Comparison of ENCODE assay signal across 8 cellular contexts in the genomic region with DNA sequence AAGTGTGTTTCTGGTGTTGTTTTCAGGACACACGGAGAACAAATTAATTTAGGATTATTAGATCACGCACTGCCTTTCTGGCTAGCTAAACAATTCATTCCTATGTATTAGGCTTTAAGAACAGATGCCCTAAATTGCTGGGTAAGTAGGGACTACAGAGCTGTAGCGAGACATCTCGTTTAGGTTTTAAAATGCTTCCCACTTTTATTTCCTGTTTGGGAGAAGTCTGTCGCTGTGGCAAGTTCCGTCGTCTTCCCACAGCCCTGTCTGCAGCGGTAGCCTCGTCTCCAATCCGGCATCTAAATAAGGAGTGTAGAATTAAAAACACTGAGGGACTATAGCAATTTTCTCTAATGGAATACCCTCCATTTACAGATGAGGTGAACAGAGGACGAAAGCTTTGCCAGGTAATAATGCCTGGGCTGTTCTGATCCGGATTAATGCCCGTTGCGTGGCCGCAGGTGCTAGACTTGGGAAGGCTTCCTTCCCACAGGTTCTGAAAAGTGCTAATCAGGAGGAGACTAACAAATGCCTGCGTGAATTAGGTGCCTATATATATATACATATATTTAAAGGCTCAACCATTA. TPM values are rescaled to one million over a fixed set of nuclear protein-coding genes. Genes with fewer than 3 reads are reported as not detected.
DNase-seq lines count a peak whose midpoint lies in the region; ATAC-seq and TF ChIP-seq lines count a peak whose summit lies in the region.

No MANE protein-coding gene starts in this region.

- H3K9ac ChIP-seq in MM.1S (ENCODE audit: low read length) (no peak overlapping the region; the same call in 1 of the 2 replicates), neuronal stem cell (ENCODE audit: low read depth, low read length, poor library complexity) (no peak overlapping the region)

- H3K4me1 ChIP-seq in CD8-positive, alpha-beta memory T cell (ENCODE audit: insufficient read depth, low read length): peaks cover 19% of the 10 kb centered on the region
- H3K4me1 ChIP-seq in MM.1S (ENCODE audit: low read length) (peaks cover 7% of the 10 kb centered on the region; the same call in 1 of the 2 replicates), neuronal stem cell (ENCODE audit: control insufficient read depth in 2 of 2, insufficient read depth in 1 of 2, low read depth in 1 of 2, low read length in 2 of 2) (peaks cover 0 to 2% of the 10 kb centered on the region in 2 donors)

- H3K79me1 ChIP-seq in neuronal stem cell (ENCODE audit: low read depth, low read length): peaks cover 7% of the 10 kb centered on the region

- H3K27me3 Mint-ChIP-seq in CD8-positive, alpha-beta memory T cell: peaks cover 40 to 73% of the 10 kb centered on the region in 2 donors

- peak overlapping the region; percentile 63 for H3K4me3 ChIP-seq in CD8-positive, alpha-beta memory T cell (ENCODE audit: low read length)
- H3K4me3 ChIP-seq in MM.1S (ENCODE audit: low read length): peak overlapping the region; percentile 79
- peak overlapping the region; percentile 93 to 96 for H3K4me3 ChIP-seq in neuronal stem cell (ENCODE audit: low read length in 2 of 2)

- POLR2A ChIA-PET in CD8-positive, alpha-beta memory T cell (lab: Charles Lee): no interaction called here

- H3F3A ChIP-seq in MM.1S (ENCODE audit: insufficient read depth, low read length): 0 out of 2 replicates have a peak, but pooled peaks cover 2% of the 10 kb centered on the region

- H3K4me2 ChIP-seq in MM.1S (ENCODE audit: low read depth, low read length) (peak overlapping the region; percentile 98), neuronal stem cell (ENCODE audit: insufficient read depth, low read length, poor library complexity, severe bottlenecking) (peak overlapping the region; percentile 84)

- no peaks in the 10 kb centered on the region for H3K36me3 ChIP-seq in CD8-positive, alpha-beta memory T cell (ENCODE audit: insufficient read depth, low read length)
- no peaks in the 10 kb centered on the region for H3K36me3 ChIP-seq in MM.1S (replicated peaks; ENCODE audit: insufficient read depth, low read length)
- peaks cover 0 to 2% of the 10 kb centered on the region in 2 donors for H3K36me3 ChIP-seq in neuronal stem cell (replicated peaks in 1 of 2; ENCODE audit: control insufficient read depth in 2 of 2, insufficient read depth in 2 of 2, low read length in 2 of 2)

- H2AK5ac ChIP-seq in neuronal stem cell (ENCODE audit: low read depth, low read length): no peak overlapping the region

- TF ChIP-seq CTCF in MM.1S (IDR thresholded peaks at IDR 0.05; ENCODE audit: low read length): no peak

- no peak overlapping the region for H4K91ac ChIP-seq in neuronal stem cell (ENCODE audit: low read depth, low read length, poor library complexity)

- H4K20me1 ChIP-seq in MM.1S (ENCODE audit: insufficient read depth, low read length): no peaks in the 10 kb centered on the region

- no peak for ATAC-seq in GM19397 (IDR thresholded peaks at IDR 0.05; ENCODE audit: unreplicated experiment)

- no peak overlapping the region for H3K14ac ChIP-seq in neuronal stem cell (ENCODE audit: low read length)

- no peak overlapping the region for H2BK15ac ChIP-seq in neuronal stem cell (ENCODE audit: low read length)

- peak overlapping the region; percentile 55 to 89 (median 81) for H3K4me3 Mint-ChIP-seq in CD8-positive, alpha-beta memory T cell

- H3K9me2 ChIP-seq in MM.1S (replicated peaks; ENCODE audit: insufficient read depth, low read length): no peaks in the 10 kb centered on the region

- H3K27ac Mint-ChIP-seq in CD8-positive, alpha-beta memory T cell: no peak overlapping the region

- DNase-seq in CD8-positive, alpha-beta memory T cell: peak in 1 of 5 donors; percentile 1
- no peak for DNase-seq in MM.1S
- DNase-seq in neuronal stem cell (ENCODE audit: low spot score): no peak
- no peak for DNase-seq in DMS153 (lab: John Stamatoyannopoulos, UW)
- DNase-seq in 8988T: no peak
- no peak for DNase-seq in NOMO-1 (lab: John Stamatoyannopoulos, UW; ENCODE audit: unreplicated experiment in 2 of 2)

- H2BK12ac ChIP-seq in neuronal stem cell (ENCODE audit: low read length): no peak overlapping the region

- H2AFZ ChIP-seq in MM.1S (ENCODE audit: low read length): peak overlapping the region; percentile 99
- H2AFZ ChIP-seq in neuronal stem cell (ENCODE audit: low read length): peak overlapping the region; percentile 100

- H3K27ac ChIP-seq in CD8-positive, alpha-beta memory T cell (ENCODE audit: low read depth, low read length): no peak overlapping the region
- H3K27ac ChIP-seq in MM.1S (ENCODE audit: low read length) (no peak overlapping the region), cingulate gyrus (ENCODE audit: low read depth, low read length) (peak overlapping the region; percentile 81), neuronal stem cell (replicated peaks; ENCODE audit: low read length) (no peak overlapping the region)

- no peak overlapping the region for H2BK5ac ChIP-seq in neuronal stem cell (ENCODE audit: low read length)

- H2BK120ac ChIP-seq in neuronal stem cell (ENCODE audit: low read depth, low read length): no peak overlapping the region

- no peak overlapping the region for H3K4ac ChIP-seq in neuronal stem cell (ENCODE audit: low read length)

- peaks cover 3% of the 10 kb centered on the region; the same call in 1 of the 2 replicates for H3K79me2 ChIP-seq in MM.1S (ENCODE audit: low read length)

- CTCF ChIA-PET in CD8-positive, alpha-beta memory T cell (lab: Charles Lee): no interaction called here

- H3K4me1 Mint-ChIP-seq in CD8-positive, alpha-beta memory T cell: peaks cover 11 to 15% (median 15%) of the 10 kb centered on the region in 3 donors

- peaks cover 2 to 10% (median 4%) of the 10 kb centered on the region in 5 donors for H3K9me3 Mint-ChIP-seq in CD8-positive, alpha-beta memory T cell

- no peak overlapping the region for H3K18ac ChIP-seq in neuronal stem cell (ENCODE audit: low read length)

- WGBS in neuronal stem cell (ENCODE audit: extremely low coverage in 2 of 2, insufficient read length in 2 of 2, insufficient replicate concordance in 1 of 2), 2 donors: no CpG with 5 or more reads among the region's 16 CpGs

- no peak overlapping the region for H3K23ac ChIP-seq in neuronal stem cell (ENCODE audit: low read depth, low read length, poor library complexity)

- peaks cover 45% of the 10 kb centered on the region for H3K27me3 ChIP-seq in CD8-positive, alpha-beta memory T cell (ENCODE audit: insufficient read depth, low read length, poor library complexity, severe bottlenecking)
- H3K27me3 ChIP-seq in MM.1S (replicated peaks; ENCODE audit: insufficient read depth, low read length): no peaks in the 10 kb centered on the region; the same call in 1 of the 2 replicates
- H3K27me3 ChIP-seq in neuronal stem cell (ENCODE audit: control insufficient read depth in 3 of 3, insufficient read depth in 3 of 3, low read depth in 1 of 3, low read length in 3 of 3): peaks cover 0 to 56% (median 14%) of the 10 kb centered on the region in 3 experiments

- H3K36me3 Mint-ChIP-seq in CD8-positive, alpha-beta memory T cell: peaks cover 0 to 6% (median 4%) of the 10 kb centered on the region in 3 donors

- H4K8ac ChIP-seq in neuronal stem cell (ENCODE audit: low read depth, low read length): no peak overlapping the region

- no peaks in the 10 kb centered on the region for H3K9me3 ChIP-seq in CD8-positive, alpha-beta memory T cell (ENCODE audit: low read length)
- H3K9me3 ChIP-seq in MM.1S (replicated peaks; ENCODE audit: insufficient read depth, low read length): no peaks in the 10 kb centered on the region
- peaks cover 9 to 15% of the 10 kb centered on the region in 2 donors for H3K9me3 ChIP-seq in neuronal stem cell (replicated peaks in 1 of 2; ENCODE audit: control insufficient read depth in 2 of 2, insufficient read depth in 1 of 2, low read depth in 1 of 2, low read length in 2 of 2)

RNA-seq across cellular contexts. Expression of gene TRIM36, which starts 1.3 kb away (rescaled TPM):
- total RNA-seq in CD8-positive, alpha-beta memory T cell: under 1 TPM; 0.15 to 0.58 TPM
- polyA plus RNA-seq in CD8-positive, alpha-beta memory T cell: not detected
- 17.9 TPM for polyA plus RNA-seq in neuronal stem cell (2013, experiment 1 of 2)
- polyA plus RNA-seq in neuronal stem cell (2013, experiment 2 of 2): 18.4 TPM
